In the genomic region with DNA sequence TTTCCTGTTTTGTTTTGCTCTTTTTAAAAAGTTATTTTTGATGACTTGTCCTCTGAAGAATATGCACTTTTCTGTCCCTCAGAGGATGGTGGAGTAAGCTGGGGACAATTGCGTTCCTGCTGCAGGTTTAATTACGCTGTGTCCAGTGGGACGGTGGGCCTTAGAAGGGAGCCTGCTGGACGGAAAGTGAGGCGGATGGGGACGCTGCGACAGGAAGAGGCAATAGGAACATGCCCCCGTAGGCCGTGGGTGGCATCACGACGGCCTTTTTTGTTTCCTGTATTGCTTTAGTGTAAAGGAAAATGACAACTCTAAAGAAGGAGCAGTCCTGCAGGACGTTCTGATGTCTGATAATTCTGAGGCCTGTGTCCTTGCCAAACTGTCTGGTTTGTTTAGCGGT, we compare ENCODE assay signal across 10 cellular contexts.
DNase-seq lines count a peak whose midpoint lies in the region; ATAC-seq and TF ChIP-seq lines count a peak whose summit lies in the region.
"Had no signal": no experiment of that assay in that cellular context is flagged by ENCODE, and none has a peak within 500 bp of the region (broad histone marks: within the 10 kb centered on the region; RNA-seq: fewer than 3 reads in every experiment).

No MANE protein-coding gene starts in this region.

- ATAC-seq in left lobe of liver (no peak), upper lobe of right lung (peak; percentile 30), HG02885 (IDR thresholded peaks at IDR 0.05; ENCODE audit: poor library complexity, unreplicated experiment) (no peak)

- no peaks in the 10 kb centered on the region for H3K36me3 ChIP-seq in upper lobe of right lung

- no peaks in the 10 kb centered on the region for H3K9me3 ChIP-seq in upper lobe of right lung

- H3K27ac ChIP-seq in upper lobe of right lung: no peak overlapping the region

- no peak for TF ChIP-seq CTCF in upper lobe of right lung (IDR thresholded peaks at IDR 0.05)

- intact Hi-C loops in upper lobe of right lung (cut with DNase I): no loop called here

- DNase-seq in activated CD8-positive, alpha-beta memory T cell treated with anti-CD3 and anti-CD28 coated beads for 24 hours: peak; percentile 73
- no peak for DNase-seq in activated CD8-positive, alpha-beta memory T cell treated with anti-CD3 and anti-CD28 coated beads, Interleukin-2, amount 50 U/mL, for 4 hours
- DNase-seq in activated T-cell treated with anti-CD3 and anti-CD28 coated beads, Interleukin-2, amount 50 U/mL, for 48 hours: peak; percentile 77 to 79
- DNase-seq in left lobe of liver (ENCODE audit: low spot score) (peak; percentile 32), upper lobe of right lung (peak; percentile 63), SKM-1 treated with dmso at 0.1 percent for 144 hours (lab: John Stamatoyannopoulos, UW; ENCODE audit: unreplicated experiment) (no peak), DMS79 (lab: John Stamatoyannopoulos, UW) (no peak)
- DNase-seq: 8988T, NCI-H2029 treated with DMSO at 0.1 percent for 48 hours had no signal

- H3K4me3 ChIP-seq in upper lobe of right lung: no peak overlapping the region

- peaks cover 9% of the 10 kb centered on the region for H3K4me1 ChIP-seq in upper lobe of right lung

- no peaks in the 10 kb centered on the region for H3K27me3 ChIP-seq in upper lobe of right lung

Comparison
In these comparisons a context has a peak if more than half of its experiments do, and no peak if none do; other contexts are left out.
1. DNase-seq: peak in activated CD8-positive, alpha-beta memory T cell treated with anti-CD3 and anti-CD28 coated beads for 24 hours (single experiment), activated T-cell treated with anti-CD3 and anti-CD28 coated beads, Interleukin-2, amount 50 U/mL, for 48 hours (2 of 2), left lobe of liver (single experiment) and upper lobe of right lung (single experiment); none in activated CD8-positive, alpha-beta memory T cell treated with anti-CD3 and anti-CD28 coated beads, Interleukin-2, amount 50 U/mL, for 4 hours (single experiment), SKM-1 treated with dmso at 0.1 percent for 144 hours (single experiment) and DMS79 (single experiment).